ENCODE assay signal across 8 cellular contexts in genomic region chr15:44427756-44428724, GRCh38. TPM values are rescaled to one million over a fixed set of nuclear protein-coding genes. Genes with fewer than 3 reads are reported as not detected.
DNase-seq lines count a peak whose midpoint lies in the region; ATAC-seq and TF ChIP-seq lines count a peak whose summit lies in the region.

No MANE protein-coding gene starts in this region.

- RAD21 ChIA-PET in HCT116 (lab: Charles Lee; ENCODE audit: low non-redundant PET in 1 of 2, low total read pairs in 2 of 2, uncharacterized antibody in 2 of 2, unreplicated experiment in 2 of 2): no interaction called here

- CTCF ChIA-PET in activated CD4-positive, alpha-beta T cell treated with anti-CD3 and anti-CD28 coated beads for 36 hours (lab: Charles Lee): interaction anchor here (0.6 to 3.1 kb wide), 14 partner anchors 8 to 707 kb away, joined by 3 to 17 read pairs (median 4); partner anchors contain the start of gene GOLM2
- CTCF ChIA-PET in HCT116 (lab: Charles Lee): interaction anchor here (0.7 to 2.5 kb wide), 5 partner anchors 11 to 109 kb away, joined by 3 to 18 read pairs (median 4); partner anchors contain the start of gene EIF3J

- H3K27ac ChIP-seq in HCT116 (ENCODE audit: low read depth, low read length) (peak overlapping the region; percentile 89), left ventricle myocardium inferior (replicated peaks) (peak overlapping the region; percentile 99)

- H2AFZ ChIP-seq in HCT116 (ENCODE audit: low read depth, low read length, poor library complexity, severe bottlenecking): no peak overlapping the region

- no peaks in the 10 kb centered on the region for H3K27me3 ChIP-seq in HCT116 (ENCODE audit: insufficient read depth, low read length)
- H3K27me3 ChIP-seq in left ventricle myocardium inferior (ENCODE audit: low read depth): no peaks in the 10 kb centered on the region

- no peak for TF ChIP-seq RAD21 in HCT116 (IDR thresholded peaks at IDR 0.05; ENCODE audit: low read depth)

- H3K4me1 ChIP-seq in HCT116 (ENCODE audit: control insufficient read depth in 1 of 2, insufficient read depth in 2 of 2, low read length in 2 of 2): peaks cover 7 to 21% of the 10 kb centered on the region in 2 experiments
- H3K4me1 ChIP-seq in left ventricle myocardium inferior: peaks cover 46% of the 10 kb centered on the region

- no peaks in the 10 kb centered on the region for H3K9me2 ChIP-seq in HCT116 (ENCODE audit: insufficient read depth)

- TF ChIP-seq POLR2A in HCT116 (IDR thresholded peaks at IDR 0.05; ENCODE audit: borderline replicate concordance, extremely low read depth, insufficient read depth, insufficient read length): no peak

- peak in 2 of 3 experiments; percentile 28 to 39; a peak in 3 of 6 replicates for TF ChIP-seq CTCF in HCT116 (IDR thresholded peaks at IDR 0.05 in 2 of 3, conservative IDR thresholded peaks at IDR 0.05 in 1 of 3; ENCODE audit: borderline replicate concordance in 1 of 3, insufficient read depth in 1 of 3, low read depth in 2 of 3, low read length in 2 of 3)
- TF ChIP-seq CTCF in left ventricle myocardium inferior (IDR thresholded peaks at IDR 0.05; ENCODE audit: borderline replicate concordance): no peak
- TF ChIP-seq CTCF in retinal pigment epithelial cell (conservative IDR thresholded peaks at IDR 0.05; ENCODE audit: low read depth, low read length): peak; percentile 20

- H4K20me1 ChIP-seq in HCT116 (ENCODE audit: insufficient read depth): peaks cover 7% of the 10 kb centered on the region; the same call in 1 of the 2 replicates

- TSS peak; percentile 71 for BruUV-seq in HCT116 (replicated peaks; lab: Mats Ljungman, UMichigan)

- H3K9ac ChIP-seq in HCT116 (ENCODE audit: low read length): peak overlapping the region; percentile 98

- peaks cover 17% of the 10 kb centered on the region for H3K36me3 Mint-ChIP-seq in activated CD4-positive, alpha-beta T cell treated with anti-CD3 and anti-CD28 coated beads for 36 hours (ENCODE audit: low read depth)
- peaks cover 29 to 33% of the 10 kb centered on the region in 2 donors for H3K36me3 Mint-ChIP-seq in activated naive CD4-positive, alpha-beta T cell treated with anti-CD3 and anti-CD28 coated beads, Interleukin-2, amount 50 U/mL, for 72 hours

- no peaks in the 10 kb centered on the region for H3K27me3 Mint-ChIP-seq in activated CD4-positive, alpha-beta T cell treated with anti-CD3 and anti-CD28 coated beads for 36 hours

- H3K79me2 ChIP-seq in HCT116 (ENCODE audit: insufficient read depth, low read length): peaks cover 56% of the 10 kb centered on the region

- H3K9me3 Mint-ChIP-seq in activated CD4-positive, alpha-beta T cell treated with anti-CD3 and anti-CD28 coated beads for 36 hours (ENCODE audit: low read depth): no peaks in the 10 kb centered on the region
- no peaks in the 10 kb centered on the region for H3K9me3 Mint-ChIP-seq in activated naive CD4-positive, alpha-beta T cell treated with anti-CD3 and anti-CD28 coated beads, Interleukin-2, amount 50 U/mL, for 72 hours

- peak overlapping the region; percentile 99 for H3K27ac Mint-ChIP-seq in activated CD4-positive, alpha-beta T cell treated with anti-CD3 and anti-CD28 coated beads for 36 hours
- H3K27ac Mint-ChIP-seq in activated naive CD4-positive, alpha-beta T cell treated with anti-CD3 and anti-CD28 coated beads, Interleukin-2, amount 50 U/mL, for 72 hours: peak overlapping the region; percentile 98 to 100

- no peak for DNase-seq in activated CD4-positive, alpha-beta T cell treated with anti-CD3 and anti-CD28 coated beads for 36 hours
- no peak for DNase-seq in activated CD4-positive, alpha-beta T cell treated with anti-CD3 and anti-CD28 coated beads, Interleukin-2, amount 50 U/mL, for 48 hours
- DNase-seq in HCT116 (ENCODE audit: low read depth, low spot score) (peak; percentile 21), NCI-H1105 treated with DMSO at 0.1 percent for 48 hours (lab: John Stamatoyannopoulos, UW) (peak; percentile 42), left ventricle myocardium inferior (no peak), retinal pigment epithelial cell (ENCODE audit: low read depth) (peak; percentile 29), pons (ENCODE audit: low spot score) (no peak)
- DNase-seq in activated naive CD4-positive, alpha-beta T cell treated with anti-CD3 and anti-CD28 coated beads, Interleukin-2, amount 50 U/mL, for 72 hours (ENCODE audit: low spot score in 2 of 2): no peak

- peak overlapping the region; percentile 76 for H3K4me2 ChIP-seq in HCT116 (ENCODE audit: low read length)

- POLR2A ChIA-PET in activated CD4-positive, alpha-beta T cell treated with anti-CD3 and anti-CD28 coated beads for 36 hours (lab: Charles Lee): interaction anchor here (0.6 to 2.7 kb wide), 13 partner anchors 8 to 1853 kb away, joined by 3 to 26 read pairs (median 4); partner anchors contain the start of genes EIF3J and GOLM2
- POLR2A ChIA-PET in HCT116 (lab: Charles Lee): interaction anchor here (1.3 to 1.5 kb wide), 3 partner anchors 17 to 139 kb away, joined by 3 to 5 read pairs (median 4); partner anchors contain the start of genes EIF3J and GOLM2

- H3K4me3 ChIP-seq in HCT116 (replicated peaks in 1 of 2; ENCODE audit: low read depth in 1 of 2, low read length in 2 of 2): peak overlapping the region; percentile 96 to 99
- H3K4me3 ChIP-seq in left ventricle myocardium inferior: peak overlapping the region; percentile 97
- peak overlapping the region; percentile 79 for H3K4me3 ChIP-seq in retinal pigment epithelial cell (ENCODE audit: low read length)

- H3K9me3 ChIP-seq in HCT116 (ENCODE audit: control insufficient read depth in 1 of 2, insufficient read depth in 1 of 2, low read depth in 1 of 2, low read length in 2 of 2): no peaks in the 10 kb centered on the region
- no peaks in the 10 kb centered on the region for H3K9me3 ChIP-seq in left ventricle myocardium inferior (replicated peaks)

- H3K4me1 Mint-ChIP-seq in activated CD4-positive, alpha-beta T cell treated with anti-CD3 and anti-CD28 coated beads for 36 hours: peaks cover 36% of the 10 kb centered on the region

- ATAC-seq in activated CD4-positive, alpha-beta T cell treated with anti-CD3 and anti-CD28 coated beads for 36 hours: peak; percentile 10
- ATAC-seq in HCT116: peak; percentile 28
- ATAC-seq in activated naive CD4-positive, alpha-beta T cell treated with anti-CD3 and anti-CD28 coated beads, Interleukin-2, amount 50 U/mL, for 72 hours: no peak

- H3K4me3 Mint-ChIP-seq in activated CD4-positive, alpha-beta T cell treated with anti-CD3 and anti-CD28 coated beads for 36 hours: peak overlapping the region; percentile 98

- intact Hi-C loops in activated CD4-positive, alpha-beta T cell treated with anti-CD3 and anti-CD28 coated beads for 36 hours (cut with DNase I, micrococcal nuclease): loop anchor here (1.0 to 5.0 kb wide), 14 partner anchors 39 to 975 kb away; partner anchors contain the start of genes EIF3J (in 2 of the 2), GOLM2 (in 2 of the 2), B2M (in 1 of the 2) and PATL2 (in 1 of the 2)
- intact Hi-C loops in HCT116 (cut with micrococcal nuclease) (loop anchor here (1.0 kb wide), 1 partner anchor 109 kb away; the partner anchor contains the start of gene EIF3J), left ventricle myocardium inferior (cut with micrococcal nuclease) (no loop called here)

- peaks cover 0 to 3% of the 10 kb centered on the region in 2 experiments; a peak in 1 of 4 replicates for H3K36me3 ChIP-seq in HCT116 (ENCODE audit: control insufficient read depth in 1 of 2, insufficient read depth in 2 of 2, low read length in 2 of 2)
- no peaks in the 10 kb centered on the region for H3K36me3 ChIP-seq in left ventricle myocardium inferior

TF ChIP-seq in HCT116, 20 proteins besides CTCF, POLR2A, EP300 and RAD21:
- TF ChIP-seq CEBPB (IDR thresholded peaks at IDR 0.05; ENCODE audit: low read depth) (no peak), ZFX (IDR thresholded peaks at IDR 0.05) (peak; percentile 67)

RNA-seq across cellular contexts. Expression of gene CTDSPL2, which starts 0.6 kb away (rescaled TPM):
- total RNA-seq in activated CD4-positive, alpha-beta T cell treated with anti-CD3 and anti-CD28 coated beads for 36 hours: 100 to 1,000 TPM in 1 of 2 experiments, 10 to 100 TPM in 1; 80.7 to 107 TPM
- total RNA-seq in HCT116 (2021; ENCODE audit: unreplicated experiment): 56.0 TPM
- polyA plus RNA-seq in HCT116 (2012): 23.7 and 34.6 TPM in 2 replicates
- 100 to 1,000 TPM in 1 of 2 donors, 10 to 100 TPM in 1; 84.9 to 107 TPM for total RNA-seq in activated naive CD4-positive, alpha-beta T cell treated with anti-CD3 and anti-CD28 coated beads, Interleukin-2, amount 50 U/mL, for 72 hours
- 14.7 TPM for total RNA-seq in left ventricle myocardium inferior

Comparison
In these comparisons a context has a peak if more than half of its experiments do, and no peak if none do; other contexts are left out.
1. ATAC-seq: peak in activated CD4-positive, alpha-beta T cell treated with anti-CD3 and anti-CD28 coated beads for 36 hours (single experiment) and HCT116 (single experiment); none in activated naive CD4-positive, alpha-beta T cell treated with anti-CD3 and anti-CD28 coated beads, Interleukin-2, amount 50 U/mL, for 72 hours (0 of 2).
2. DNase-seq: peak in HCT116 (single experiment), NCI-H1105 treated with DMSO at 0.1 percent for 48 hours (single experiment) and retinal pigment epithelial cell (single experiment); none in activated CD4-positive, alpha-beta T cell treated with anti-CD3 and anti-CD28 coated beads for 36 hours (single experiment), activated CD4-positive, alpha-beta T cell treated with anti-CD3 and anti-CD28 coated beads, Interleukin-2, amount 50 U/mL, for 48 hours (0 of 2), activated naive CD4-positive, alpha-beta T cell treated with anti-CD3 and anti-CD28 coated beads, Interleukin-2, amount 50 U/mL, for 72 hours (0 of 2), left ventricle myocardium inferior (single experiment) and pons (single experiment).
3. Peak in every context shown above with its lines, with median percentiles within 50 percentile points of each other: H3K4me3 ChIP-seq.